Comparison of ENCODE assay signal across 17 cellular contexts in the genomic region with DNA sequence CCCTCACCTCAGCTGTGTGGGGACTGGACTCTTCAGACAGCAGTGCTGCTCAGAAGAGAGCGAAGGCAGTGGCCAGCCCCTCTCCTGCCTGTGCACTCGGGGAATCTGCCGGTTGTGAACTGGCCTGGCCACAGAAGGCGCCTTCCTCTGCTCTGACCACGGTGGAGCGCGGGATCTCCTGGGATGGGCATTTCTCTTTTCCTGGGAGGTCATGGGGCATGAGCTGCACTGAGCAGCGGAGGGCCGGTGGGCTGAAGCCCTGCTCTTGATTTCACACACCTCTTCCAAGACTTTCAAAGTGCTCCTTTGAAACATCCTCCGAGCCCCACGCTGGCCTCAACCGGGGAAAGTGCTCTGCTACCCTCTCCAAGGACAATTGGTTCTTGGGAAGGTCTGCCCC.
"Had no signal": no experiment of that assay in that cellular context is flagged by ENCODE, and none has a peak within 500 bp of the region (broad histone marks: within the 10 kb centered on the region; RNA-seq: fewer than 3 reads in every experiment).

No MANE protein-coding gene starts in this region.

- H3K9me3 Mint-ChIP-seq: activated CD4-positive, alpha-beta T cell treated with anti-CD3 and anti-CD28 coated beads, Interleukin-2, amount 10 ng/mL, durations not matched to agents 7 days and 5 days; activated CD8-positive, alpha-beta T cell treated with anti-CD3 and anti-CD28 coated beads for 36 hours; activated naive CD4-positive, alpha-beta T cell treated with anti-CD3 and anti-CD28 coated beads, Interleukin-2, amount 50 U/mL, for 24 hours; central memory CD8-positive, alpha-beta T cell; nephron progenitor cell had no signal

- H3K27me3 Mint-ChIP-seq: activated CD4-positive, alpha-beta T cell treated with anti-CD3 and anti-CD28 coated beads, Interleukin-2, amount 10 ng/mL, durations not matched to agents 7 days and 5 days; activated CD8-positive, alpha-beta memory T cell treated with anti-CD3 and anti-CD28 coated beads, Interleukin-2, amount 10 ng/mL, durations not matched to agents 7 days and 5 days; activated CD8-positive, alpha-beta T cell treated with anti-CD3 and anti-CD28 coated beads for 36 hours; activated naive CD4-positive, alpha-beta T cell treated with anti-CD3 and anti-CD28 coated beads, Interleukin-2, amount 50 U/mL, for 24 hours had no signal

- H3K4me3 ChIP-seq: ascending aorta, colonic mucosa, hepatocyte had no signal

- H3K4me3 Mint-ChIP-seq: activated CD4-positive, alpha-beta T cell treated with anti-CD3 and anti-CD28 coated beads, Interleukin-2, amount 10 ng/mL, durations not matched to agents 7 days and 5 days; activated CD8-positive, alpha-beta memory T cell treated with anti-CD3 and anti-CD28 coated beads, Interleukin-2, amount 10 ng/mL, durations not matched to agents 7 days and 5 days; activated CD8-positive, alpha-beta T cell treated with anti-CD3 and anti-CD28 coated beads for 36 hours; activated naive CD4-positive, alpha-beta T cell treated with anti-CD3 and anti-CD28 coated beads, Interleukin-2, amount 50 U/mL, for 24 hours; central memory CD8-positive, alpha-beta T cell; nephron progenitor cell; T-helper 17 cell had no signal

- ATAC-seq: activated CD8-positive, alpha-beta memory T cell treated with anti-CD3 and anti-CD28 coated beads, Interleukin-2, amount 10 ng/mL, durations not matched to agents 7 days and 5 days; activated CD8-positive, alpha-beta T cell treated with anti-CD3 and anti-CD28 coated beads for 36 hours; stimulated activated naive CD8-positive, alpha-beta T cell treated with anti-CD3 and anti-CD28 coated beads, Interleukin-15, Interleukin-2, amounts not matched to agents 100 U/mL and 50 U/mL, for 24 hours; T-helper 17 cell had no signal

- H3K4me1 Mint-ChIP-seq: activated CD4-positive, alpha-beta T cell treated with anti-CD3 and anti-CD28 coated beads, Interleukin-2, amount 10 ng/mL, durations not matched to agents 7 days and 5 days; activated naive CD4-positive, alpha-beta T cell treated with anti-CD3 and anti-CD28 coated beads, Interleukin-2, amount 50 U/mL, for 24 hours; central memory CD8-positive, alpha-beta T cell had no signal

- DNase-seq: activated CD4-positive, alpha-beta T cell treated with anti-CD3 and anti-CD28 coated beads, Interleukin-2, amount 10 ng/mL, durations not matched to agents 7 days and 5 days; activated CD8-positive, alpha-beta memory T cell treated with anti-CD3 and anti-CD28 coated beads, Interleukin-2, amount 10 ng/mL, durations not matched to agents 7 days and 5 days; activated CD8-positive, alpha-beta T cell treated with anti-CD3 and anti-CD28 coated beads for 36 hours; activated gamma-delta T cell treated with Interleukin-2 at 50 U/mL for 16 hours; activated T-cell treated with anti-CD3 and anti-CD28 coated beads for 4 hours; brain microvascular endothelial cell; colonic mucosa; mesenchymal stem cell; nephron progenitor cell; nucleus accumbens; stimulated activated CD4-positive, alpha-beta T cell treated with anti-CD3 and anti-CD28 coated beads, Interleukin-4, amount 100 ng/mL, for 24 hours; stimulated activated naive CD8-positive, alpha-beta T cell treated with anti-CD3 and anti-CD28 coated beads, Interleukin-15, Interleukin-2, amounts not matched to agents 100 U/mL and 50 U/mL, for 24 hours; T-helper 17 cell had no signal

- H3K4me1 ChIP-seq: ascending aorta, colonic mucosa had no signal

- H3K27ac Mint-ChIP-seq: activated CD4-positive, alpha-beta T cell treated with anti-CD3 and anti-CD28 coated beads, Interleukin-2, amount 10 ng/mL, durations not matched to agents 7 days and 5 days; activated CD8-positive, alpha-beta memory T cell treated with anti-CD3 and anti-CD28 coated beads, Interleukin-2, amount 10 ng/mL, durations not matched to agents 7 days and 5 days; activated CD8-positive, alpha-beta T cell treated with anti-CD3 and anti-CD28 coated beads for 36 hours; activated naive CD4-positive, alpha-beta T cell treated with anti-CD3 and anti-CD28 coated beads, Interleukin-2, amount 50 U/mL, for 24 hours; nephron progenitor cell; T-helper 17 cell had no signal

- H3K36me3 Mint-ChIP-seq: activated CD8-positive, alpha-beta memory T cell treated with anti-CD3 and anti-CD28 coated beads, Interleukin-2, amount 10 ng/mL, durations not matched to agents 7 days and 5 days; activated naive CD4-positive, alpha-beta T cell treated with anti-CD3 and anti-CD28 coated beads, Interleukin-2, amount 50 U/mL, for 24 hours had no signal

- H3K36me3 ChIP-seq: ascending aorta, brain microvascular endothelial cell, colonic mucosa had no signal

- H3K9me3 ChIP-seq: ascending aorta, colonic mucosa had no signal

- H3K27me3 ChIP-seq: ascending aorta, brain microvascular endothelial cell, colonic mucosa, hepatocyte had no signal
